In genomic region chr5:139702548-139702947, GRCh38 we compare ENCODE assay signal across 2 cellular contexts.
TF ChIP-seq lines count a peak whose summit lies in the region.

No MANE protein-coding gene starts in this region.

TF ChIP-seq in HepG2, 621 proteins besides CTCF, POLR2A, EP300 and RAD21:
- TF ChIP-seq ZNF121 (CRISPR knock-in tag; IDR thresholded peaks at IDR 0.05) (peak; percentile 55; the same call in 1 of the 2 replicates), CREBL2 (CRISPR knock-in tag; IDR thresholded peaks at IDR 0.05; ENCODE audit: borderline replicate concordance) (no peak)

TF ChIP-seq in H1, 55 proteins besides CTCF, POLR2A, EP300 and RAD21:
- TF ChIP-seq GTF2F1 (IDR thresholded peaks at IDR 0.05; ENCODE audit: borderline replicate concordance, low read depth, low read length) (no peak), TEAD4 (IDR thresholded peaks at IDR 0.05; ENCODE audit: low read depth, low read length) (no peak), SRF (IDR thresholded peaks at IDR 0.05; ENCODE audit: low read depth, low read length) (no peak), ASH2L (IDR thresholded peaks at IDR 0.05; ENCODE audit: low read length) (no peak), MAFK (IDR thresholded peaks at IDR 0.05; ENCODE audit: low read depth, low read length) (no peak), NANOG (IDR thresholded peaks at IDR 0.05; ENCODE audit: insufficient read depth, low read depth, low read length, poor library complexity, severe bottlenecking) (no peak), SP2 (IDR thresholded peaks at IDR 0.05; ENCODE audit: low read length) (no peak), POU5F1 (IDR thresholded peaks at IDR 0.05; ENCODE audit: low read depth, low read length) (no peak), TAF7 (optimal IDR thresholded peaks at IDR 0.05; ENCODE audit: borderline replicate concordance, low read depth, low read length) (no peak), EZH2 (IDR thresholded peaks at IDR 0.05; ENCODE audit: low read depth, low read length, severe bottlenecking) (no peak), PHF8 (conservative IDR thresholded peaks at IDR 0.05; ENCODE audit: low read depth, low read length) (no peak), KDM5A (IDR thresholded peaks at IDR 0.05; ENCODE audit: low read length) (no peak), SP1 (IDR thresholded peaks at IDR 0.05; ENCODE audit: low read depth, low read length) (no peak), MAX (IDR thresholded peaks at IDR 0.05) (no peak), TAF1 (IDR thresholded peaks at IDR 0.05; ENCODE audit: low read depth, low read length) (no peak), BCL11A (IDR thresholded peaks at IDR 0.05; ENCODE audit: low read depth in 2 of 2, low read length in 2 of 2) (no peak), TBP (IDR thresholded peaks at IDR 0.05; ENCODE audit: low read depth, low read length) (no peak), NRF1 (IDR thresholded peaks at IDR 0.05; ENCODE audit: low read depth, low read length) (no peak), ATF2 (IDR thresholded peaks at IDR 0.05; ENCODE audit: low read length) (no peak), RXRA (IDR thresholded peaks at IDR 0.05; ENCODE audit: insufficient read depth, low read depth, low read length) (no peak)
TF ChIP-seq in H1: peak in this region for 0.
